Comparison of ENCODE assay signal across 20 cellular contexts in the genomic region with DNA sequence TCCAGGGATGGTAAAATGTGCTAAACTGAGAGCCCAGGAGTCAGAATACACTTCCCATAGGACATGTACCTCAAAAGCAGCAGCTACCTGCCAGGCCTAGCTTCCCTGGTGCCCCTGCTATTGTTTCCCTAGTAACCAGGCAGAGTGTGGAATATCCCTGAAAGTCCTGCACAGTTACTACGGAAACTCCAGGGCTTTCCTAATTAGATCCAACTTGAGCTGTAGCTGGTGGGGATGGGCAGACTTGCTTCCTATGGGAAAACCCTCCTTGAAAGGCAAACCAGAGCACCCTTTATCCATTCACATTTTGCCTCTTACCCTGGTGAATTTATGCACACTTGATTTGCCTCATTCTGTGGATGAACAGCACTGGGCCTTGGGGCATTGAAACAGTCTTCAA.
"Had no signal": no experiment of that assay in that cellular context is flagged by ENCODE, and none has a peak within 500 bp of the region (broad histone marks: within the 10 kb centered on the region; RNA-seq: fewer than 3 reads in every experiment).

No MANE protein-coding gene starts in this region.

- H3K27ac ChIP-seq: dorsolateral prefrontal cortex, heart left ventricle, ovary, right atrium auricular region, sigmoid colon, skin epidermis, thoracic aorta, transverse colon had no signal

- H3K36me3 ChIP-seq: heart left ventricle, ovary, right atrium auricular region, sigmoid colon, thoracic aorta, transverse colon had no signal

- H3K4me3 Mint-ChIP-seq: naive thymus-derived CD8-positive, alpha-beta T cell; neural crest cell; stimulated activated naive B cell treated with anti-CD40 and anti-IgM and Interleukin-4, amounts not matched to agents 10 μg/mL and 1 μg/mL and 100 μg/mL, for 72 hours; stimulated activated naive CD8-positive, alpha-beta T cell treated with anti-CD3 and anti-CD28 coated beads, Interleukin-15, amount 100 ng/mL, for 72 hours had no signal

- H3K27ac Mint-ChIP-seq: naive thymus-derived CD8-positive, alpha-beta T cell; stimulated activated naive B cell treated with anti-CD40 and anti-IgM and Interleukin-4, amounts not matched to agents 10 μg/mL and 1 μg/mL and 100 μg/mL, for 72 hours; stimulated activated naive CD8-positive, alpha-beta T cell treated with anti-CD3 and anti-CD28 coated beads, Interleukin-15, amount 100 ng/mL, for 72 hours had no signal

- ATAC-seq: heart left ventricle; left colon; mucosa of descending colon; naive thymus-derived CD8-positive, alpha-beta T cell; stimulated activated naive B cell treated with anti-CD40 and anti-IgM and Interleukin-4, amounts not matched to agents 10 μg/mL and 1 μg/mL and 100 μg/mL, for 72 hours; stimulated activated naive CD8-positive, alpha-beta T cell treated with anti-CD3 and anti-CD28 coated beads, Interleukin-15, amount 100 ng/mL, for 72 hours had no signal

- H3K9me3 ChIP-seq: ovary, sigmoid colon, thoracic aorta, transverse colon had no signal

- H3K4me3 ChIP-seq: dorsolateral prefrontal cortex, heart left ventricle, mucosa of descending colon, ovary, right atrium auricular region, sigmoid colon, skin epidermis, thoracic aorta, transverse colon had no signal

- H3K4me1 ChIP-seq: heart left ventricle, right atrium auricular region, sigmoid colon, transverse colon had no signal

- H3K27me3 Mint-ChIP-seq: naive thymus-derived CD8-positive, alpha-beta T cell; stimulated activated naive B cell treated with anti-CD40 and anti-IgM and Interleukin-4, amounts not matched to agents 10 μg/mL and 1 μg/mL and 100 μg/mL, for 72 hours; stimulated activated naive CD8-positive, alpha-beta T cell treated with anti-CD3 and anti-CD28 coated beads, Interleukin-15, amount 100 ng/mL, for 72 hours had no signal

- H3K27me3 ChIP-seq: dorsolateral prefrontal cortex, heart left ventricle, ovary, right atrium auricular region, sigmoid colon, transverse colon had no signal

- H3K36me3 Mint-ChIP-seq: naive thymus-derived CD8-positive, alpha-beta T cell; stimulated activated naive B cell treated with anti-CD40 and anti-IgM and Interleukin-4, amounts not matched to agents 10 μg/mL and 1 μg/mL and 100 μg/mL, for 72 hours had no signal

- H3K4me1 Mint-ChIP-seq: naive thymus-derived CD8-positive, alpha-beta T cell; stimulated activated naive B cell treated with anti-CD40 and anti-IgM and Interleukin-4, amounts not matched to agents 10 μg/mL and 1 μg/mL and 100 μg/mL, for 72 hours; stimulated activated naive CD8-positive, alpha-beta T cell treated with anti-CD3 and anti-CD28 coated beads, Interleukin-15, amount 100 ng/mL, for 72 hours had no signal

- DNase-seq: cortex of kidney; dorsolateral prefrontal cortex; effector CD8-positive, alpha-beta T cell; heart left ventricle; hippocampal formation; left colon; mucosa of descending colon; naive thymus-derived CD8-positive, alpha-beta T cell; nucleus accumbens; ovary; sigmoid colon; stimulated activated CD4-positive, alpha-beta T cell treated with anti-CD3 and anti-CD28 coated beads, Interleukin-2, amount 100 ng/mL, for 24 hours; stimulated activated CD4-positive, alpha-beta T cell treated with anti-CD3 and anti-CD28 coated beads, Interleukin-4, amount 100 ng/mL, for 4 hours; stimulated activated naive B cell treated with anti-CD40 and anti-IgM and Interleukin-4, amounts not matched to agents 10 μg/mL and 1 μg/mL and 100 μg/mL, for 72 hours; stimulated activated naive CD8-positive, alpha-beta T cell treated with anti-CD3 and anti-CD28 coated beads, Interleukin-15, amount 100 ng/mL, for 72 hours; transverse colon had no signal
